Comparison of ENCODE assay signal across 8 cellular contexts in genomic region chr1:150612014-150612345, GRCh38. TPM values are rescaled to one million over a fixed set of nuclear protein-coding genes. Genes with fewer than 3 reads are reported as not detected.
DNase-seq lines count a peak whose midpoint lies in the region; ATAC-seq and TF ChIP-seq lines count a peak whose summit lies in the region.

No MANE protein-coding gene starts in this region.

- H3K9me3 ChIP-seq in HUES48 (ENCODE audit: control insufficient read depth, insufficient read depth, low read length) = no peaks in the 10 kb centered on the region

- ATAC-seq in natural killer cell (peak in 1 of 3 donors; percentile 0), HG02642 (IDR thresholded peaks at IDR 0.05; ENCODE audit: poor library complexity, unreplicated experiment) (no peak)

- peak overlapping the region; percentile 40 for H3K4me3 Mint-ChIP-seq in natural killer cell

- no peak overlapping the region for H2AFZ ChIP-seq in ACC112 (ENCODE audit: low read length, unreplicated experiment)

- peaks cover 3% of the 10 kb centered on the region for H3K79me2 ChIP-seq in ACC112 (ENCODE audit: control insufficient read depth, insufficient read depth, low read length, unreplicated experiment)

- peak overlapping the region; percentile 55; the same call in 1 of the 2 replicates for H3K4me3 ChIP-seq in ACC112 (ENCODE audit: low read depth, low read length)
- no peak overlapping the region for H3K4me3 ChIP-seq in HUES48 (ENCODE audit: low read depth, low read length)

- no peaks in the 10 kb centered on the region for H3K27me3 ChIP-seq in ACC112 (ENCODE audit: insufficient read depth, low read length)
- no peaks in the 10 kb centered on the region for H3K27me3 ChIP-seq in HUES48 (ENCODE audit: control insufficient read depth, insufficient read depth, low read length)

- H3K27ac Mint-ChIP-seq in natural killer cell = peak overlapping the region; percentile 90 to 91

- no peaks in the 10 kb centered on the region for H3K36me3 Mint-ChIP-seq in natural killer cell

- no peak overlapping the region for H3K9ac ChIP-seq in HUES48 (ENCODE audit: low read depth, low read length)

- intact Hi-C loops in natural killer cell (cut with micrococcal nuclease) = no loop called here

- peaks cover 40 to 48% of the 10 kb centered on the region in 2 donors for H3K4me1 Mint-ChIP-seq in natural killer cell

- DNase-seq in caudate nucleus (lab: John Stamatoyannopoulos, UW) = no peak
- no peak for DNase-seq in natural killer cell
- DNase-seq in cerebellar cortex (ENCODE audit: low spot score) = no peak
- DNase-seq in NCI-H524 (lab: John Stamatoyannopoulos, UW) = no peak
- DNase-seq in DMS114 treated with DMSO at 0.1 percent for 48 hours (lab: John Stamatoyannopoulos, UW; ENCODE audit: unreplicated experiment) = no peak

- H3K27me3 Mint-ChIP-seq in natural killer cell (ENCODE audit: low read depth in 2 of 2) = no peaks in the 10 kb centered on the region

- no peak for TF ChIP-seq CTCF in natural killer cell (IDR thresholded peaks at IDR 0.05)

- H3K36me3 ChIP-seq in ACC112 (ENCODE audit: insufficient read depth, low read length) = peaks cover 20% of the 10 kb centered on the region
- H3K36me3 ChIP-seq in HUES48 (ENCODE audit: control insufficient read depth, insufficient read depth, low read length) = peaks cover 31% of the 10 kb centered on the region

- no peaks in the 10 kb centered on the region for H3K9me3 Mint-ChIP-seq in natural killer cell

- H3K27ac ChIP-seq in ACC112 (ENCODE audit: low read depth, low read length) = peak overlapping the region; percentile 100
- H3K27ac ChIP-seq in HUES48 (ENCODE audit: low read depth, low read length) = peak overlapping the region; percentile 74
- H3K27ac ChIP-seq in caudate nucleus (ENCODE audit: low read depth, low read length) = peak overlapping the region; percentile 81

- H3K4me1 ChIP-seq in ACC112 (ENCODE audit: control insufficient read depth, insufficient read depth, low read length, unreplicated experiment) (peaks cover 54% of the 10 kb centered on the region), HUES48 (ENCODE audit: control insufficient read depth, insufficient read depth, low read length) (peaks cover 7% of the 10 kb centered on the region)

RNA-seq across cellular contexts. Expression of gene ENSA, which starts 17.4 kb away (rescaled TPM):
- total RNA-seq in natural killer cell = 100 to 1,000 TPM; 185 to 228 (median 220) TPM

RNA-seq across cellular contexts. Expression of gene MCL1, which starts 32.6 kb away (rescaled TPM):
- 1,000 to 10,000 TPM in 1 of 3 donors, 100 to 1,000 TPM in 2; 929 to 1,396 (median 938) TPM for total RNA-seq in natural killer cell
